In the genomic region with DNA sequence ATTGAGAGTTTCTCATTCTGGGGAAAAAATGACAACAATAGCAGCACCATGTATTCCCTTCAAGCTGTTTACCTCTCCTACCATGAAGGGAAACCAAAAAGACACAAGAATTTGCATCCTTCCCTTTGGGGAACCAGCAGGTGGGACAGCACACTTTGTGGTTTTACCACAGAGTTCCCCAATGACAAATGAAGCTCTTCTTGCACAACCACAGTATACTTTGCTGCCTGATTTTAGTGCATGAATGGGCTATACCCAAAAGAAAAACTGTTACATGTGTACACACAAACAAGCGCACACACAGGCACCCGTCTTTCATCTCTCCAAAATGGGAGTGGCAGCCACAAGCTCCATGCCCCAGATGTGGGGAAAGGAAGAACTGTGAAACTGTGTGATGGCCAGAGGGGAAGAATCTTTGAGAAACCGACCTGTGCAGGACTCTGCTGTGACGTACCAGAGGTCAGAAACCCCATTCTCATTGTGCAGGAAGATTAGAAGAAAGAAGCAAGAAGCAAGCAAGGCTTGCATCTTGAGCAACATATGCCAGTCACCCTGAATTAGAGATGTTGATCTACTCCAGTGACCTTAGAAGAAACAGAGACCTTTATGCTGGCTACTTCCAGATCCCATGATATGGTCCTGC, we compare ENCODE assay signal across 8 cellular contexts. TPM values are rescaled to one million over a fixed set of nuclear protein-coding genes. Genes with fewer than 3 reads are reported as not detected.
DNase-seq lines count a peak whose midpoint lies in the region; ATAC-seq and TF ChIP-seq lines count a peak whose summit lies in the region.

No MANE protein-coding gene starts in this region.

- TF ChIP-seq POLR2A in breast epithelium (IDR thresholded peaks at IDR 0.05) = no peak

- no peak for TF ChIP-seq CTCF in breast epithelium (IDR thresholded peaks at IDR 0.05)

- H3K27me3 ChIP-seq in breast epithelium = no peaks in the 10 kb centered on the region

- no peaks in the 10 kb centered on the region for H3K9me3 Mint-ChIP-seq in T-helper 2 cell treated with Interferon-gamma antibody and Interleukin-4, amounts not matched to agents 5 μg/mL and 100 μg/mL, for 36 hours
- H3K9me3 Mint-ChIP-seq in stimulated activated effector memory CD8-positive, alpha-beta T cell treated with anti-CD3 and anti-CD28 coated beads, Interleukin-12 subunit alpha, Interleukin-12 subunit beta, amount 100 ng/mL, for 72 hours = no peaks in the 10 kb centered on the region

- peaks cover 0 to 4% of the 10 kb centered on the region in 2 donors for H3K4me1 ChIP-seq in breast epithelium

- no peak overlapping the region for H3K27ac ChIP-seq in breast epithelium

- peaks cover 26% of the 10 kb centered on the region for H3K27me3 Mint-ChIP-seq in T-helper 2 cell treated with Interferon-gamma antibody and Interleukin-4, amounts not matched to agents 5 μg/mL and 100 μg/mL, for 36 hours (ENCODE audit: low read depth)

- H3K36me3 ChIP-seq in breast epithelium = no peaks in the 10 kb centered on the region

- H3K4me3 Mint-ChIP-seq in T-helper 2 cell treated with Interferon-gamma antibody and Interleukin-4, amounts not matched to agents 5 μg/mL and 100 μg/mL, for 36 hours = peak overlapping the region; percentile 2
- H3K4me3 Mint-ChIP-seq in stimulated activated effector memory CD8-positive, alpha-beta T cell treated with anti-CD3 and anti-CD28 coated beads, Interleukin-12 subunit alpha, Interleukin-12 subunit beta, amount 100 ng/mL, for 72 hours = peak overlapping the region; percentile 31

- H3K27ac Mint-ChIP-seq in T-helper 2 cell treated with Interferon-gamma antibody and Interleukin-4, amounts not matched to agents 5 μg/mL and 100 μg/mL, for 36 hours = no peak overlapping the region
- peak overlapping the region; percentile 18 for H3K27ac Mint-ChIP-seq in stimulated activated effector memory CD8-positive, alpha-beta T cell treated with anti-CD3 and anti-CD28 coated beads, Interleukin-12 subunit alpha, Interleukin-12 subunit beta, amount 100 ng/mL, for 72 hours

- H3K4me1 Mint-ChIP-seq in T-helper 2 cell treated with Interferon-gamma antibody and Interleukin-4, amounts not matched to agents 5 μg/mL and 100 μg/mL, for 36 hours (ENCODE audit: low read depth) = peaks cover 21% of the 10 kb centered on the region
- peaks cover 38% of the 10 kb centered on the region for H3K4me1 Mint-ChIP-seq in stimulated activated effector memory CD8-positive, alpha-beta T cell treated with anti-CD3 and anti-CD28 coated beads, Interleukin-12 subunit alpha, Interleukin-12 subunit beta, amount 100 ng/mL, for 72 hours

- ATAC-seq in HG03066 (IDR thresholded peaks at IDR 0.05; ENCODE audit: low read depth, unreplicated experiment) = peak; percentile 46
- peak; percentile 66 for ATAC-seq in stimulated activated effector memory CD8-positive, alpha-beta T cell treated with anti-CD3 and anti-CD28 coated beads, Interleukin-12 subunit alpha, Interleukin-12 subunit beta, amount 100 ng/mL, for 72 hours

- no peaks in the 10 kb centered on the region for H3K36me3 Mint-ChIP-seq in T-helper 2 cell treated with Interferon-gamma antibody and Interleukin-4, amounts not matched to agents 5 μg/mL and 100 μg/mL, for 36 hours (ENCODE audit: low read depth)
- no peaks in the 10 kb centered on the region for H3K36me3 Mint-ChIP-seq in stimulated activated effector memory CD8-positive, alpha-beta T cell treated with anti-CD3 and anti-CD28 coated beads, Interleukin-12 subunit alpha, Interleukin-12 subunit beta, amount 100 ng/mL, for 72 hours

- intact Hi-C loops in breast epithelium (cut with DNase I; ENCODE audit: low total_unique reads) = no loop called here

- H3K9me3 ChIP-seq in breast epithelium = no peaks in the 10 kb centered on the region

- peak; percentile 53 for DNase-seq in NCI-H2107 treated with DMSO at 0.1 percent for 48 hours (lab: John Stamatoyannopoulos, UW; ENCODE audit: unreplicated experiment)
- DNase-seq in NCI-H2107 (lab: John Stamatoyannopoulos, UW) = no peak
- DNase-seq in T-helper 2 cell treated with Interferon-gamma antibody and Interleukin-4, amounts not matched to agents 5 μg/mL and 100 μg/mL, for 36 hours (ENCODE audit: low spot score) = peak; percentile 56
- no peak for DNase-seq in stimulated activated effector memory CD8-positive, alpha-beta T cell treated with anti-CD3 and anti-CD28 coated beads, Interleukin-12 subunit alpha, Interleukin-12 subunit beta, amount 100 ng/mL, for 72 hours (ENCODE audit: low spot score in 2 of 2)
- no peak for DNase-seq in GM19240 (ENCODE audit: insufficient read length, low spot score)
- no peak for DNase-seq in NCI-H1092 treated with DMSO at 0.1 percent for 48 hours (lab: John Stamatoyannopoulos, UW)
- no peak for DNase-seq in breast epithelium (ENCODE audit: low spot score in 2 of 2)

- H3K4me3 ChIP-seq in breast epithelium = no peak overlapping the region

RNA-seq across cellular contexts. Expression of gene MAML3, which starts 2.7 kb away (rescaled TPM):
- total RNA-seq in breast epithelium = 10 to 100 TPM in 2 of 3 donors, 1 to 10 TPM in 1; 5.0 to 16.8 (median 11.1) TPM

Comparison
In these comparisons a context has a peak if more than half of its experiments do, and no peak if none do; other contexts are left out.
1. DNase-seq: peak in NCI-H2107 treated with DMSO at 0.1 percent for 48 hours (single experiment) and T-helper 2 cell treated with Interferon-gamma antibody and Interleukin-4, amounts not matched to agents 5 μg/mL and 100 μg/mL, for 36 hours (single experiment); none in NCI-H2107 (single experiment), stimulated activated effector memory CD8-positive, alpha-beta T cell treated with anti-CD3 and anti-CD28 coated beads, Interleukin-12 subunit alpha, Interleukin-12 subunit beta, amount 100 ng/mL, for 72 hours (0 of 2), GM19240 (single experiment), NCI-H1092 treated with DMSO at 0.1 percent for 48 hours (single experiment) and breast epithelium (0 of 2).